10 cellular contexts compared by ENCODE assay signal in genomic region chr2:85797959-85798358, GRCh38. TPM values are rescaled to one million over a fixed set of nuclear protein-coding genes. Genes with fewer than 3 reads are reported as not detected.
DNase-seq lines count a peak whose midpoint lies in the region; ATAC-seq, FAIRE-seq and TF ChIP-seq lines count a peak whose summit lies in the region.
"Had no signal": no experiment of that assay in that cellular context is flagged by ENCODE, and none has a peak within 500 bp of the region (broad histone marks: within the 10 kb centered on the region; RNA-seq: fewer than 3 reads in every experiment).

No MANE protein-coding gene starts in this region.

- FAIRE-seq in HTR-8/SVneo (lab: Jason Lieb, UNC) (no peak), K562 (lab: Jason Lieb, UNC) (peak; percentile 81), kidney (lab: Jason Lieb, UNC) (no peak)

- H3K4me3 ChIP-seq in AG04449 (ENCODE audit: low read depth, low read length) (no peak overlapping the region), K562 (no peak overlapping the region), kidney (ENCODE audit: low read length in 2 of 2) (no peak overlapping the region)

- CTCF ChIA-PET in AG04449 (lab: Yijun Ruan, JAX) (interaction anchor here (0.7 to 1.8 kb wide), 11 partner anchors 10 to 149 kb away, joined by 3 to 14 read pairs (median 4); no protein-coding TSS in a partner anchor), K562 (lab: Yijun Ruan, JAX; ENCODE audit: low intra/inter-chr PET ratio) (interaction anchor here (1.2 to 1.4 kb wide), 2 partner anchors 48 to 70 kb away, joined by 4 to 6 read pairs; no protein-coding TSS in a partner anchor)

- H3K4me2 ChIP-seq in K562 (ENCODE audit: insufficient read depth, low read length): no peak overlapping the region

- ATAC-seq in K562: peak; percentile 75
- ATAC-seq: activated naive CD4-positive, alpha-beta T cell treated with anti-CD3 and anti-CD28 coated beads, Interleukin-2, amount 50 U/mL, for 72 hours had no signal

- H3K27me3 ChIP-seq in K562 (ENCODE audit: control insufficient read depth in 2 of 2, insufficient read depth in 2 of 2, low read length in 2 of 2): peaks cover 35 to 57% of the 10 kb centered on the region in 2 experiments
- H3K27me3 ChIP-seq: neutrophil had no signal

- POLR2A ChIA-PET in AG04449 (lab: Yijun Ruan, JAX) (no interaction called here), K562 (lab: Yijun Ruan, JAX) (no interaction called here)

- DNase-seq in AG04449 (ENCODE audit: low read depth, low spot score): no peak
- peak; percentile 65 for DNase-seq in HTR-8/SVneo (ENCODE audit: insufficient read length, low spot score)
- peak; percentile 38 to 49 (median 41) for DNase-seq in K562 (ENCODE audit: extremely low read depth in 1 of 4, low spot score in 3 of 4)
- no peak for DNase-seq in kidney
- no peak for DNase-seq in effector CD4-positive, alpha-beta T cell
- DNase-seq in activated CD8-positive, alpha-beta memory T cell treated with anti-CD3 and anti-CD28 coated beads, Interleukin-2, amount 50 U/mL, for 48 hours: no peak
- DNase-seq in NCI-H128 (lab: John Stamatoyannopoulos, UW; ENCODE audit: unreplicated experiment): no peak
- DNase-seq in NCI-H446 (lab: John Stamatoyannopoulos, UW): no peak

- TF ChIP-seq POLR2A in K562 (conservative IDR thresholded peaks at IDR 0.05): no peak

- TF ChIP-seq CTCF in AG04449 (IDR thresholded peaks at IDR 0.05; ENCODE audit: insufficient read depth, low read length, missing control alignments) (peak; percentile 43), K562 (IDR thresholded peaks at IDR 0.05 in 2 of 3, conservative IDR thresholded peaks at IDR 0.05 in 1 of 3; ENCODE audit: insufficient read depth in 2 of 3, low read depth in 1 of 3, low read length in 3 of 3) (peak; percentile 43 to 57 (median 44); a peak in 5 of 6 replicates), kidney (IDR thresholded peaks at IDR 0.05; ENCODE audit: borderline replicate concordance, extremely low read depth, insufficient read depth) (peak; percentile 33)

- TF ChIP-seq EP300 in K562 (IDR thresholded peaks at IDR 0.05; ENCODE audit: low read length): no peak

- WGBS in K562 (ENCODE audit: insufficient coverage, low coverage, missing lambda C conversion rate): 9% methylated on average over 4 of the region's 4 CpGs

- H3K27ac ChIP-seq in K562 (ENCODE audit: extremely low read depth, low read depth, low read length): no peak overlapping the region
- H3K27ac ChIP-seq in kidney (ENCODE audit: low read depth in 2 of 2, low read length in 2 of 2): no peak overlapping the region
- H3K27ac ChIP-seq: neutrophil had no signal

- H3K9ac ChIP-seq in K562 (ENCODE audit: insufficient read depth in 1 of 2, low read depth in 2 of 2, low read length in 2 of 2) (no peak overlapping the region), kidney (ENCODE audit: low read length in 2 of 2) (no peak overlapping the region)

- BruUV-seq in K562 (replicated peaks; lab: Mats Ljungman, UMichigan): no TSS peak

- no peaks in the 10 kb centered on the region for H3K79me2 ChIP-seq in K562 (ENCODE audit: control insufficient read depth, insufficient read depth, low read length)

- in situ Hi-C loops in K562 (cut with MboI): no loop called here

- H3K9me3 ChIP-seq in K562 (replicated peaks; ENCODE audit: control insufficient read depth, insufficient read depth, low read depth, low read length): 0 out of 2 replicates have a peak, but pooled peaks cover 2% of the 10 kb centered on the region
- no peaks in the 10 kb centered on the region for H3K9me3 ChIP-seq in kidney (ENCODE audit: control insufficient read depth in 1 of 2, low read length in 2 of 2)
- H3K9me3 ChIP-seq: neutrophil had no signal

- no peaks in the 10 kb centered on the region for H3K36me3 ChIP-seq in K562 (ENCODE audit: control insufficient read depth, insufficient read depth, low read length)
- no peaks in the 10 kb centered on the region for H3K36me3 ChIP-seq in kidney (ENCODE audit: control insufficient read depth in 1 of 2, insufficient read depth in 2 of 2, low read length in 2 of 2)
- H3K36me3 ChIP-seq: neutrophil had no signal

- intact Hi-C loops in K562 (cut with micrococcal nuclease): loop anchor here (5.0 kb wide), 1 partner anchor 46 kb away; the partner anchor contains the start of gene ATOH8
- intact Hi-C loops in kidney (cut with DNase I): no loop called here

- no peaks in the 10 kb centered on the region for H4K20me1 ChIP-seq in K562 (replicated peaks; ENCODE audit: control insufficient read depth, insufficient read depth, low read length)

- TF ChIP-seq RAD21 in K562 (CRISPR knock-in tag; conservative IDR thresholded peaks at IDR 0.05 in 1 of 2, IDR thresholded peaks at IDR 0.05 in 1 of 2): peak in 1 of 2 experiments; percentile 63; a peak in 2 of 4 replicates

- no peaks in the 10 kb centered on the region; a peak in 1 of 5 replicates for H3K4me1 ChIP-seq in K562 (replicated peaks in 1 of 2; ENCODE audit: control insufficient read depth in 2 of 2, insufficient read depth in 2 of 2, low read length in 2 of 2)
- H3K4me1 ChIP-seq in kidney (ENCODE audit: control insufficient read depth in 1 of 2, insufficient read depth in 1 of 2, low read depth in 1 of 2, low read length in 2 of 2): peaks cover 0 to 15% of the 10 kb centered on the region in 2 donors

- no peaks in the 10 kb centered on the region for H3K9me1 ChIP-seq in K562 (ENCODE audit: control insufficient read depth, insufficient read depth, low read length)

- H2AFZ ChIP-seq in K562 (ENCODE audit: low read depth, low read length): no peak overlapping the region

TF ChIP-seq in K562, 482 proteins besides CTCF, POLR2A, EP300 and RAD21:
- TF ChIP-seq KDM4B (IDR thresholded peaks at IDR 0.05; ENCODE audit: borderline replicate concordance in 2 of 2, low read depth in 1 of 2) (no peak), NFIC (IDR thresholded peaks at IDR 0.05) (no peak), ZEB2 (IDR thresholded peaks at IDR 0.05) (no peak), MAX (CRISPR knock-in tag; IDR thresholded peaks at IDR 0.05) (no peak), BRF1 (IDR thresholded peaks at IDR 0.05; ENCODE audit: borderline replicate concordance, extremely low read depth, insufficient read length) (no peak), ZNF699 (CRISPR knock-in tag; IDR thresholded peaks at IDR 0.05; ENCODE audit: insufficient replicate concordance) (no peak), ZNF354B (CRISPR knock-in tag; IDR thresholded peaks at IDR 0.05) (no peak), PPARD (CRISPR knock-in tag; IDR thresholded peaks at IDR 0.05) (no peak)
TF ChIP-seq in K562: peak in this region for 0.

RNA-seq across cellular contexts. Expression of gene ATOH8, which starts 44.2 kb away (rescaled TPM):
- total RNA-seq in K562 (2011; cell fraction: chromatin; rRNA removed; ENCODE audit: low replicate concordance): not detected in 2 replicates
- not detected in 2 replicates for total RNA-seq in K562 (2011; cell fraction: nucleolus; rRNA removed)
- not detected in 2 replicates for total RNA-seq in K562 (2011; cell fraction: nucleoplasm; rRNA removed)
- total RNA-seq in K562 (2014; rRNA removed) (not detected in 2 replicates), K562 (2014; rRNA removed; fragmentation: Illumina TruSeq; extraction: Trizol) (not detected in 2 replicates), K562 (2015; rRNA removed; fragmentation: Illumina TruSeq; extraction: Trizol) (not detected in 2 replicates), K562 (2021) (not detected in 2 replicates), kidney (11.2 TPM)
- polyA plus RNA-seq in K562 (2011; rRNA removed) (not detected in 2 replicates), K562 (2014; fragmentation: Illumina TruSeq; extraction: Trizol) (not detected in 2 replicates), K562 (2014; fragmentation: Nextera tagmentation; extraction: Ambion mirVana) (not detected), K562 (2014; rRNA removed) (not detected in 2 replicates), kidney (ENCODE audit: insufficient read depth, low read depth, low replicate concordance) (18.6 TPM)
- polyA plus RNA-seq in K562 (2011; cell fraction: cytosol; rRNA removed): not detected in 2 replicates
- not detected in 2 replicates for polyA plus RNA-seq in K562 (2011; cell fraction: nucleus; rRNA removed)
- polyA plus RNA-seq in K562 (2012): not detected in 2 replicates
- polyA minus RNA-seq in K562 (2011; rRNA and poly(A)+ RNA removed): not detected in 2 replicates
- not detected in 2 replicates for polyA minus RNA-seq in K562 (2011; cell fraction: cytosol; rRNA and poly(A)+ RNA removed)
- polyA minus RNA-seq in K562 (2011; cell fraction: nucleus; rRNA and poly(A)+ RNA removed): not detected in 2 replicates
- total RNA-seq: activated naive CD4-positive, alpha-beta T cell treated with anti-CD3 and anti-CD28 coated beads, Interleukin-2, amount 50 U/mL, for 72 hours had no signal

Comparison
In these comparisons a context has a peak if more than half of its experiments do, and no peak if none do; other contexts are left out.
1. DNase-seq: peak in HTR-8/SVneo (single experiment) and K562 (4 of 4); none in AG04449 (single experiment), kidney (single experiment), effector CD4-positive, alpha-beta T cell (single experiment), activated CD8-positive, alpha-beta memory T cell treated with anti-CD3 and anti-CD28 coated beads, Interleukin-2, amount 50 U/mL, for 48 hours (single experiment), NCI-H128 (single experiment) and NCI-H446 (0 of 2).
2. RNA of gene ATOH8, which starts 44.2 kb away (total RNA-seq): 11.2 TPM in kidney (single experiment); not detected in K562; every median in the first group is over 10 times any median in the second.
3. Peak in every context shown above with its lines, with median percentiles within 50 percentile points of each other: CTCF ChIP-seq.